8 cellular contexts compared by ENCODE assay signal in genomic region chr1:45490623-45491463, GRCh38. TPM values are rescaled to one million over a fixed set of nuclear protein-coding genes. Genes with fewer than 3 reads are reported as not detected.
DNase-seq lines count a peak whose midpoint lies in the region; ATAC-seq and TF ChIP-seq lines count a peak whose summit lies in the region.

Gene TESK2, minus strand, starts transcription at chr1:45491163. Its CDS starts 33,378 bp downstream, at chr1:45457785.

- H3K9me3 Mint-ChIP-seq in nephron progenitor cell, result no peaks in the 10 kb centered on the region

- TF ChIP-seq CTCF in fibroblast of villous mesenchyme (IDR thresholded peaks at IDR 0.05; ENCODE audit: insufficient read depth, low read depth, low read length) (no peak), nephron progenitor cell (IDR thresholded peaks at IDR 0.05) (no peak)

- no peak within 1 kb of the TSS for H3K4me3 Mint-ChIP-seq in nephron progenitor cell

- peak; percentile 100 for DNase-seq in G401 (ENCODE audit: low spot score)
- peak; percentile 98 for DNase-seq in H7
- DNase-seq in LoVo (ENCODE audit: low spot score), result peak; percentile 99
- peak; percentile 99 for DNase-seq in RPMI8226
- peak; percentile 94 for DNase-seq in activated T-helper 9 cell treated with anti-CD3 and anti-CD28 coated beads, Interleukin-2, amount 50 U/mL, for 16 hours (ENCODE audit: low read depth)
- DNase-seq in fibroblast of villous mesenchyme (ENCODE audit: low read depth), result peak; percentile 99
- DNase-seq in nephron progenitor cell, result peak; percentile 97
- DNase-seq in stimulated activated naive CD8-positive, alpha-beta T cell treated with anti-CD3 and anti-CD28 coated beads, Interleukin-15, Interleukin-2, amounts not matched to agents 100 U/mL and 50 U/mL, for 24 hours, result peak; percentile 94

- H3K36me3 Mint-ChIP-seq in nephron progenitor cell (ENCODE audit: low read depth), result no peaks in the 10 kb centered on the region

- H3K4me3 ChIP-seq in H7 (ENCODE audit: insufficient read depth, low read depth, low read length) (peak within 1 kb of the TSS; percentile 95), fibroblast of villous mesenchyme (ENCODE audit: low read depth, low read length) (peak within 1 kb of the TSS; percentile 87)

- in situ Hi-C loops in G401 (cut with HindIII; ENCODE audit: low sequenced_read_pairs), result no loop called here

- ATAC-seq in stimulated activated naive CD8-positive, alpha-beta T cell treated with anti-CD3 and anti-CD28 coated beads, Interleukin-15, Interleukin-2, amounts not matched to agents 100 U/mL and 50 U/mL, for 24 hours, result peak; percentile 96

- peaks cover 3% of the 10 kb centered on the region for H3K27me3 Mint-ChIP-seq in nephron progenitor cell (ENCODE audit: low read depth, poor library complexity)

- no peak within 1 kb of the TSS for H3K27ac Mint-ChIP-seq in nephron progenitor cell

- peaks cover 11% of the 10 kb centered on the region; the same call in 1 of the 2 replicates for H3K27me3 ChIP-seq in H7 (ENCODE audit: control insufficient read depth, insufficient read depth, low read length)

- peaks cover 7% of the 10 kb centered on the region for H3K4me1 Mint-ChIP-seq in nephron progenitor cell

- H3K36me3 ChIP-seq in H7 (replicated peaks; ENCODE audit: control insufficient read depth, insufficient read depth, low read length), result no peaks in the 10 kb centered on the region

RNA-seq across cellular contexts. Expression of gene TESK2, which starts in this region (rescaled TPM):
- total RNA-seq in G401 (2014; rRNA removed; shearing (Covaris generic)), result 4.3 and 7.6 TPM in 2 replicates
- 14.5 and 17.7 TPM in 2 replicates for total RNA-seq in H7 (2014; rRNA removed; shearing (Covaris generic))
- 1.6 and 2.2 TPM in 2 replicates for total RNA-seq in fibroblast of villous mesenchyme

Comparison
In these comparisons a context has a peak if more than half of its experiments do, and no peak if none do; other contexts are left out.
1. Peak in every context shown above with its lines: DNase-seq, ATAC-seq and H3K4me3 ChIP-seq.